In genomic region chr18:56869189-56869777, GRCh38 we compare ENCODE assay signal across 7 cellular contexts.
DNase-seq lines count a peak whose midpoint lies in the region; ATAC-seq and TF ChIP-seq lines count a peak whose summit lies in the region.

No MANE protein-coding gene starts in this region.

- ATAC-seq in HG02588 (IDR thresholded peaks at IDR 0.05; ENCODE audit: unreplicated experiment) (peak; percentile 72), T-helper 17 cell (peak; percentile 47), gastroesophageal sphincter (no peak), gastrocnemius medialis (peak; percentile 46 to 56)

- H3K4me3 Mint-ChIP-seq in T-helper 17 cell, result no peak overlapping the region

- TF ChIP-seq POLR2A in gastroesophageal sphincter (IDR thresholded peaks at IDR 0.05), result no peak
- TF ChIP-seq POLR2A in gastrocnemius medialis (IDR thresholded peaks at IDR 0.05), result no peak

- H3K36me3 ChIP-seq in GM06990 (ENCODE audit: control insufficient read depth, insufficient read depth, low read length) (no peaks in the 10 kb centered on the region), gastroesophageal sphincter (no peaks in the 10 kb centered on the region), gastrocnemius medialis (no peaks in the 10 kb centered on the region)

- H3K36me3 Mint-ChIP-seq in T-helper 17 cell (ENCODE audit: low read depth), result no peaks in the 10 kb centered on the region

- no peak for DNase-seq in GM06990 (ENCODE audit: extremely low read depth, insufficient read length)
- peak; percentile 78 for DNase-seq in NCI-H146 treated with DMSO at 0.1 percent for 48 hours (lab: John Stamatoyannopoulos, UW; ENCODE audit: unreplicated experiment)
- DNase-seq in T-helper 17 cell, result no peak
- no peak for DNase-seq in gastrocnemius medialis
- no peak for DNase-seq in activated T-cell treated with anti-CD3 and anti-CD28 coated beads for 4 hours

- in situ Hi-C loops in gastrocnemius medialis (cut with MboI; ENCODE audit: low sequenced_read_pairs in 4 of 4), result no loop called here

- no peak overlapping the region for H3K4me3 ChIP-seq in GM06990 (replicated peaks; ENCODE audit: low read depth, low read length)
- no peak overlapping the region for H3K4me3 ChIP-seq in gastroesophageal sphincter
- no peak overlapping the region for H3K4me3 ChIP-seq in gastrocnemius medialis

- H3K4me1 Mint-ChIP-seq in T-helper 17 cell, result peaks cover 9% of the 10 kb centered on the region

- no peak overlapping the region for H3K27ac Mint-ChIP-seq in T-helper 17 cell

- TF ChIP-seq CTCF in GM06990 (IDR thresholded peaks at IDR 0.05; ENCODE audit: insufficient read depth, low read length, poor library complexity, severe bottlenecking), result peak; percentile 69
- peak in 3 of 4 experiments; percentile 36 to 49 (median 37) for TF ChIP-seq CTCF in gastroesophageal sphincter (IDR thresholded peaks at IDR 0.05)
- TF ChIP-seq CTCF in gastrocnemius medialis (IDR thresholded peaks at IDR 0.05 in 4 of 5, conservative IDR thresholded peaks at IDR 0.05 in 1 of 5), result peak; percentile 28 to 69 (median 51)

- H3K9me3 ChIP-seq in T-helper 17 cell (ENCODE audit: control insufficient read depth, low read length, poor library complexity, severe bottlenecking) (no peaks in the 10 kb centered on the region), gastroesophageal sphincter (no peaks in the 10 kb centered on the region), gastrocnemius medialis (no peaks in the 10 kb centered on the region)

- H3K27ac ChIP-seq in gastroesophageal sphincter (no peak overlapping the region), gastrocnemius medialis (no peak overlapping the region)

- no peaks in the 10 kb centered on the region for H3K27me3 ChIP-seq in GM06990 (replicated peaks; ENCODE audit: control insufficient read depth, insufficient read depth, low read length)
- H3K27me3 ChIP-seq in gastroesophageal sphincter, result no peaks in the 10 kb centered on the region
- no peaks in the 10 kb centered on the region for H3K27me3 ChIP-seq in gastrocnemius medialis

- no peak for TF ChIP-seq EP300 in gastroesophageal sphincter (IDR thresholded peaks at IDR 0.05)

- H3K27me3 Mint-ChIP-seq in T-helper 17 cell, result no peaks in the 10 kb centered on the region

- 69 to 100% methylated on average over 1 to 2 of the region's 2 CpGs for WGBS in gastroesophageal sphincter (ENCODE audit: low coverage in 1 of 2), 2 donors

- intact Hi-C loops in gastrocnemius medialis (cut with DNase I; ENCODE audit: low total_unique reads), result loop anchor here (10.0 kb wide), 2 partner anchors 46 to 686 kb away; no protein-coding TSS in a partner anchor

- no peaks in the 10 kb centered on the region for H3K4me1 ChIP-seq in gastroesophageal sphincter
- no peaks in the 10 kb centered on the region for H3K4me1 ChIP-seq in gastrocnemius medialis
